In the genomic region with DNA sequence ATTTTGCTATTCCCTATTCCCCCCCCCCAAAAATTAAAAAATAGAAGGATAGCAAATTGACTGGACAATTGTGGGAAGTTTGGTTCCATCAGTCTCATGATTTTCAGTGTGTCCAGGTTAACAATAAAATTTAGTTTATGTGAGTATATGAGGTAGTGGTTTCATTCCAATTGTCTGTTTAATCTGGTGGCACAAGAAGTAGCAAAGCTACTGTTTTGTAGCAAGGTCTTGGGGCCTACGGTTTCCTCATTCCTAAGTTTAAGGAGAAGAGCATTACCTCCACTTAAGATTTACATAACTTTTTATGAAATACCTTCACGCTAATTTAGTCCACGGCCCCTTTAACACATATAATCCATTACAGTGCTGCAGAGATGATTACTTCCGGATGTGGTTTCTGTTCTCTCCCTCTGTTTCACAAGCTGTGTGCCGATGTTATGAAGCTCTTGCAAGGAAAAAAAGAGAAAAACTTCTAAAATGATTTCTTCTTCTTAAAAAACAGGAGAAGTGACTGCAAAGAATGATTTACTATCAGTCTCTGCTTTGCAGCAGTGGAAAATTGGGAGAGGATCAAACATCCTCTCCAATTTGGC, we compare ENCODE assay signal across 9 cellular contexts. TPM values are rescaled to one million over a fixed set of nuclear protein-coding genes. Genes with fewer than 3 reads are reported as not detected.
DNase-seq lines count a peak whose midpoint lies in the region; ATAC-seq, FAIRE-seq and TF ChIP-seq lines count a peak whose summit lies in the region.
"Had no signal": no experiment of that assay in that cellular context is flagged by ENCODE, and none has a peak within 500 bp of the region (broad histone marks: within the 10 kb centered on the region; RNA-seq: fewer than 3 reads in every experiment).

No MANE protein-coding gene starts in this region.

- H3K4me1 ChIP-seq in keratinocyte (ENCODE audit: control insufficient read depth, extremely low read depth, insufficient read depth, low read length), result peaks cover 8% of the 10 kb centered on the region

- peak overlapping the region; percentile 57 for H3K4me2 ChIP-seq in keratinocyte (ENCODE audit: control insufficient read depth, extremely low read depth, insufficient read depth, low read depth, low read length)

- FAIRE-seq in keratinocyte (lab: Jason Lieb, UNC), result no peak

- H3K27me3 Mint-ChIP-seq in CD4-positive, alpha-beta T cell, result no peaks in the 10 kb centered on the region

- H3K79me2 ChIP-seq in keratinocyte (ENCODE audit: control insufficient read depth, insufficient read depth, low read length), result no peaks in the 10 kb centered on the region

- no peak for TF ChIP-seq CTCF in CD4-positive, alpha-beta T cell (IDR thresholded peaks at IDR 0.05)
- no peak for TF ChIP-seq CTCF in keratinocyte (optimal IDR thresholded peaks at IDR 0.05 in 1 of 3, IDR thresholded peaks at IDR 0.05 in 1 of 3, conservative IDR thresholded peaks at IDR 0.05 in 1 of 3; ENCODE audit: extremely low read depth in 1 of 3, insufficient read depth in 2 of 3, low read length in 3 of 3)

- peaks cover 33% of the 10 kb centered on the region for H3K4me1 Mint-ChIP-seq in CD4-positive, alpha-beta T cell (ENCODE audit: low read depth)

- no peaks in the 10 kb centered on the region for H3K36me3 Mint-ChIP-seq in CD4-positive, alpha-beta T cell (ENCODE audit: low read depth)

- H3K36me3 ChIP-seq in SK-N-MC (ENCODE audit: insufficient read depth, low read length) (no peaks in the 10 kb centered on the region), keratinocyte (ENCODE audit: control insufficient read depth in 2 of 2, extremely low read depth in 1 of 2, insufficient read depth in 2 of 2, low read length in 2 of 2) (no peaks in the 10 kb centered on the region)

- no peaks in the 10 kb centered on the region for H3K9me3 Mint-ChIP-seq in CD4-positive, alpha-beta T cell
- H3K9me3 Mint-ChIP-seq: neural crest cell had no signal

- H3K27me3 ChIP-seq in CD4-positive, alpha-beta T cell (ENCODE audit: control insufficient read depth, insufficient read depth, low read length), result no peaks in the 10 kb centered on the region
- no peaks in the 10 kb centered on the region for H3K27me3 ChIP-seq in keratinocyte (ENCODE audit: control insufficient read depth, extremely low read depth, insufficient read depth, low read length)

- no peaks in the 10 kb centered on the region for H3K9me3 ChIP-seq in CD4-positive, alpha-beta T cell (ENCODE audit: control insufficient read depth, low read length)
- H3K9me3 ChIP-seq in SK-N-MC (ENCODE audit: low read depth, low read length) (no peaks in the 10 kb centered on the region), keratinocyte (ENCODE audit: control insufficient read depth, low read depth, low read length) (no peaks in the 10 kb centered on the region)

- intact Hi-C loops in CD4-positive, alpha-beta T cell (cut with DNase I, micrococcal nuclease), result no loop called here

- no peaks in the 10 kb centered on the region for H4K20me1 ChIP-seq in keratinocyte (ENCODE audit: control insufficient read depth, extremely low read depth, insufficient read depth, low read length)

- peak; percentile 92 for ATAC-seq in CD4-positive, alpha-beta T cell (ENCODE audit: poor library complexity)
- ATAC-seq in HG02759 (IDR thresholded peaks at IDR 0.05; ENCODE audit: unreplicated experiment) (no peak), HG03521 (IDR thresholded peaks at IDR 0.05; ENCODE audit: unreplicated experiment) (no peak)

- H3K9ac ChIP-seq in SK-N-MC (ENCODE audit: insufficient read length), result no peak overlapping the region
- H3K9ac ChIP-seq in keratinocyte (ENCODE audit: control insufficient read depth, extremely low read depth, insufficient read depth, low read length), result no peak overlapping the region

- DNase-seq in CD4-positive, alpha-beta T cell, result peak in 2 of 10 experiments; percentile 7 to 8
- DNase-seq in H4 (ENCODE audit: low spot score) (peak; percentile 86), SK-N-MC (ENCODE audit: low read depth, low spot score) (peak; percentile 86), keratinocyte (ENCODE audit: low read depth, low spot score) (no peak), superior temporal gyrus (ENCODE audit: extremely low spot score) (no peak)
- no peak for DNase-seq in activated CD4-positive, alpha-beta T cell treated with anti-CD3 and anti-CD28 coated beads for 1 hour

- dilution Hi-C loops in keratinocyte (cut with MboI; ENCODE audit: extremely low pct_ligation_motif_present, low sequenced_read_pairs), result no loop called here

- peak overlapping the region; percentile 77 for H3K4me3 Mint-ChIP-seq in CD4-positive, alpha-beta T cell
- H3K4me3 Mint-ChIP-seq: neural crest cell had no signal

- peak overlapping the region; percentile 60 for H3K27ac Mint-ChIP-seq in CD4-positive, alpha-beta T cell

- H2AFZ ChIP-seq in keratinocyte (ENCODE audit: control insufficient read depth, low read length), result peak overlapping the region; percentile 66

- CTCF ChIA-PET in CD4-positive, alpha-beta T cell (lab: Charles Lee), result interaction anchor here (1.3 to 2.5 kb wide), 3 partner anchors 44 to 308 kb away, joined by 3 to 10 read pairs (median 5); no protein-coding TSS in a partner anchor

- H3K27ac ChIP-seq in CD4-positive, alpha-beta T cell (ENCODE audit: low read depth, low read length), result no peak overlapping the region
- H3K27ac ChIP-seq in SK-N-MC (no peak overlapping the region), keratinocyte (ENCODE audit: control insufficient read depth, insufficient read depth, low read length) (no peak overlapping the region)

- no peaks in the 10 kb centered on the region for H3K9me1 ChIP-seq in keratinocyte (ENCODE audit: control insufficient read depth, extremely low read depth, insufficient read depth, low read length)

- H3K4me3 ChIP-seq in SK-N-MC (peak overlapping the region; percentile 67), keratinocyte (ENCODE audit: control insufficient read depth in 2 of 3, extremely low read depth in 1 of 3, insufficient read depth in 2 of 3, low read depth in 1 of 3, low read length in 3 of 3) (no peak overlapping the region)

- POLR2A ChIA-PET in CD4-positive, alpha-beta T cell (lab: Charles Lee), result interaction anchor here (0.7 to 1.6 kb wide), 2 partner anchors 305 to 591 kb away, joined by 3 to 10 read pairs; no protein-coding TSS in a partner anchor

RNA-seq across cellular contexts. Expression of gene NPVF, which starts 32.7 kb away (rescaled TPM):
- total RNA-seq in CD4-positive, alpha-beta T cell, result not detected
- total RNA-seq in H4 (2014; rRNA removed; shearing (Covaris generic)), result not detected in 2 replicates
- not detected in 3 replicates for polyA plus RNA-seq in keratinocyte
- not detected for polyA plus RNA-seq in keratinocyte (2011; ENCODE audit: low read depth)
- polyA plus RNA-seq in keratinocyte (2011; cell fraction: cytosol; rRNA removed), result not detected in 2 replicates
- polyA plus RNA-seq in keratinocyte (2011; cell fraction: nucleus; rRNA removed), result not detected in 2 replicates
- not detected in 2 replicates for polyA plus RNA-seq in keratinocyte (2012; ENCODE audit: low replicate concordance)
- not detected in 3 replicates for polyA minus RNA-seq in keratinocyte
- polyA minus RNA-seq in keratinocyte (2011; cell fraction: cytosol; rRNA and poly(A)+ RNA removed), result not detected
- polyA minus RNA-seq in keratinocyte (2011; cell fraction: nucleus; rRNA and poly(A)+ RNA removed), result not detected in 2 replicates
- total RNA-seq: neural crest cell had no signal

Comparison
In these comparisons a context has a peak if more than half of its experiments do, and no peak if none do; other contexts are left out.
1. DNase-seq: peak in H4 (single experiment) and SK-N-MC (single experiment); none in keratinocyte (single experiment), superior temporal gyrus (single experiment) and activated CD4-positive, alpha-beta T cell treated with anti-CD3 and anti-CD28 coated beads for 1 hour (single experiment).